ENCODE assay signal across 8 cellular contexts in the genomic region with DNA sequence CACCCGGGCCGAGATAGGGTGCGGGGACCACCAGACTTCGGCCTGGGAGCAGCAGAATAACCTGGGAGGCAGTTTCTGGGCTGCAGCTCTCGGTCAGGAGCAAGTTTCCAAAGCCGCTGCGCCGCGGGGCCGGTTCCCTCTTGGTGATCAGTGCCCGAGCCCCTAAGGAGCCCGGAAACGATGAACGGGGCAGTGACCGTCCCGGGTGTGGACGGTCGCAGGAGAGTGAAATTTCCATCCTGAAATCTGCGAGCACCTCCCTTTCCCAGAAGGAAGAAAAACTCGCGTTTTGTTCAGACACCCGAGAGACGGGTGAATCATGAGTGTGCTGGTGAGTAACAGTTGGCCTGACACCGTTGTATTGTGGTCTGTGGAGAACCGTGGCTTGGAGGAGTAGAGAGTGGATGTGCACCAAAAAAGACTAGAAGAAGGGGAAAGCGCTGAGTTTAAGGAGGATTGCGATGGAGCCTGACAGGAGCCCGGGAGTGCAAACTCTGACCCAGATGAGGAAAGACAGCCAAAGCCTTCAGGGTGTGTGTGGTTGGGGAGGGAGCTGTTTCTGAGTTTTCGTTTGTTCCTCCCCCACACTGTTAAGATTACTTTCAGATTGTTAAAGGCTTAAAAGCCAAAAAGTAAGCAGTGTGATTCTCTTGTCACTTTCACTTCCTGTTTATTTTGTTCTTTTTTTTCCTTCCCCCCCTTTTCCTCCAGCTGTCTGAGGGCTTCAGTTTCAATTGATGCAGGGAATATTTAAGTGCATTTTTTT. TPM values are rescaled to one million over a fixed set of nuclear protein-coding genes. Genes with fewer than 3 reads are reported as not detected.
DNase-seq lines count a peak whose midpoint lies in the region; ATAC-seq, FAIRE-seq and TF ChIP-seq lines count a peak whose summit lies in the region.

No MANE protein-coding gene starts in this region.

- H3K9me3 ChIP-seq in GM12878 (replicated peaks; ENCODE audit: control insufficient read depth, insufficient read depth, low read length): no peaks in the 10 kb centered on the region; the same call in 2 of the 3 replicates
- H3K9me3 ChIP-seq in iPS-18a (ENCODE audit: control insufficient read depth, low read depth, low read length): no peaks in the 10 kb centered on the region
- H3K9me3 ChIP-seq in skeletal muscle satellite cell (replicated peaks; ENCODE audit: low read length): no peaks in the 10 kb centered on the region

- H3K36me3 ChIP-seq in GM12878 (ENCODE audit: control insufficient read depth in 2 of 2, insufficient read depth in 2 of 2, low read length in 1 of 2): no peaks in the 10 kb centered on the region
- H3K36me3 ChIP-seq in iPS-18a (ENCODE audit: control insufficient read depth, low read depth, low read length): no peaks in the 10 kb centered on the region
- H3K36me3 ChIP-seq in skeletal muscle satellite cell (ENCODE audit: insufficient read depth, low read length): no peaks in the 10 kb centered on the region

- in situ Hi-C loops in GM12878 (cut with MboI): no loop called here

- CTCF ChIA-PET in GM12878 (lab: Yijun Ruan, JAX): interaction anchor here (0.6 to 1.4 kb wide), 6 partner anchors 14 to 489 kb away, joined by 3 to 4 read pairs (median 3); no protein-coding TSS in a partner anchor

- WGBS in GM12878 (ENCODE audit: insufficient coverage, insufficient replicate concordance, low lambda C conversion rate, missing lambda C conversion rate): 1% methylated on average over 26 of the region's 29 CpGs

- peak overlapping the region; percentile 61 for H2AFZ ChIP-seq in GM12878 (ENCODE audit: control insufficient read depth, low read depth, low read length)

- H3K4me2 ChIP-seq in GM12878 (ENCODE audit: control insufficient read depth, insufficient read depth) (peak overlapping the region; percentile 70), skeletal muscle satellite cell (ENCODE audit: low read length) (peak overlapping the region; percentile 89)

- peaks cover 20% of the 10 kb centered on the region for H3K79me2 ChIP-seq in GM12878 (ENCODE audit: control insufficient read depth, insufficient read depth, low read length)

- H3K27ac ChIP-seq in GM12878 (ENCODE audit: control insufficient read depth, insufficient read depth) (peak overlapping the region; percentile 87), iPS-18a (ENCODE audit: low read length) (no peak overlapping the region)

- no TSS peak for BruUV-seq in GM12878 (replicated peaks; lab: Mats Ljungman, UMichigan)

- SMC1A ChIA-PET in GM12878 (lab: Charles Lee; ENCODE audit: uncharacterized antibody, unreplicated experiment): interaction anchor here (0.7 to 2.2 kb wide), 12 partner anchors 11 to 257 kb away, joined by 3 to 7 read pairs (median 3); partner anchors contain the start of gene CASP6

- peak; percentile 12; the same call in 1 of the 2 replicates for TF ChIP-seq RAD21 in GM12878 (IDR thresholded peaks at IDR 0.05; ENCODE audit: insufficient read depth, low read depth, low read length)

- peak; percentile 69 to 89 for TF ChIP-seq EP300 in GM12878 (IDR thresholded peaks at IDR 0.05; ENCODE audit: borderline replicate concordance in 1 of 2, control insufficient read depth in 1 of 2, low read depth in 2 of 2, low read length in 2 of 2)

- POLR2A ChIA-PET in GM12878 (lab: Charles Lee): interaction anchor here (0.5 to 2.7 kb wide), 4 partner anchors 124 to 628 kb away, joined by 3 to 9 read pairs (median 8); partner anchors contain the start of gene SEC24B

- ATAC-seq in GM21576 (IDR thresholded peaks at IDR 0.05; ENCODE audit: unreplicated experiment) (peak; percentile 69), GM12878 (peak; percentile 75)

- H3K4me1 ChIP-seq in GM12878 (ENCODE audit: control insufficient read depth, insufficient read depth, low read length) (peaks cover 3% of the 10 kb centered on the region; the same call in 1 of the 2 replicates), iPS-18a (ENCODE audit: control insufficient read depth, low read depth, low read length) (peaks cover 8% of the 10 kb centered on the region), skeletal muscle satellite cell (ENCODE audit: control insufficient read depth, insufficient read depth, low read length) (peaks cover 3% of the 10 kb centered on the region)

- peak; percentile 99 for FAIRE-seq in GM12878 (lab: Jason Lieb, UNC)

- TF ChIP-seq CTCF in GM12878 (IDR thresholded peaks at IDR 0.05 in 2 of 3, conservative IDR thresholded peaks at IDR 0.05 in 1 of 3; ENCODE audit: control insufficient read depth in 2 of 3, extremely low read depth in 1 of 3, insufficient read depth in 1 of 3, low read depth in 3 of 3, low read length in 3 of 3): no peak

- RAD21 ChIA-PET in GM12878 (lab: Charles Lee; ENCODE audit: unreplicated experiment): interaction anchor here (0.8 to 1.8 kb wide), 6 partner anchors 11 to 169 kb away, joined by 3 to 7 read pairs (median 4); partner anchors contain the start of genes CASP6 and PLA2G12A

- H4K20me1 ChIP-seq in GM12878 (ENCODE audit: control insufficient read depth, insufficient read depth): no peaks in the 10 kb centered on the region; the same call in 1 of the 2 replicates

- no peaks in the 10 kb centered on the region for H3K27me3 ChIP-seq in GM12878 (replicated peaks in 1 of 2; ENCODE audit: control insufficient read depth in 2 of 2, insufficient read depth in 2 of 2, low read length in 1 of 2)
- peaks cover 6% of the 10 kb centered on the region for H3K27me3 ChIP-seq in iPS-18a (ENCODE audit: control insufficient read depth, insufficient read depth, low read length)
- no peaks in the 10 kb centered on the region for H3K27me3 ChIP-seq in skeletal muscle satellite cell (ENCODE audit: control insufficient read depth, insufficient read depth, low read length)

- H3K9ac ChIP-seq in GM12878 (ENCODE audit: control insufficient read depth, insufficient read depth, low read length): peak overlapping the region; percentile 87
- H3K9ac ChIP-seq in iPS-18a (ENCODE audit: low read length): peak overlapping the region; percentile 66
- peak overlapping the region; percentile 85 for H3K9ac ChIP-seq in skeletal muscle satellite cell (ENCODE audit: low read depth, low read length)

- H3K4me3 ChIP-seq in GM12878: peak overlapping the region; percentile 85
- peak overlapping the region; percentile 88 for H3K4me3 ChIP-seq in iPS-18a (ENCODE audit: low read length)
- peak overlapping the region; percentile 83 for H3K4me3 ChIP-seq in skeletal muscle satellite cell (ENCODE audit: low read length)

- peak; percentile 60 for TF ChIP-seq POLR2A in GM12878 (IDR thresholded peaks at IDR 0.05; ENCODE audit: low read depth, low read length)

- peak; percentile 53 for DNase-seq in ELF-1 (ENCODE audit: low read depth, low spot score)
- peak; percentile 28 for DNase-seq in HuH-7 (ENCODE audit: low spot score)
- peak; percentile 39 for DNase-seq in T-helper 22 cell (ENCODE audit: low read depth)
- peak; percentile 80 for DNase-seq in GM12878 (ENCODE audit: low read depth, low spot score)
- DNase-seq in NCI-H128 (lab: John Stamatoyannopoulos, UW; ENCODE audit: unreplicated experiment): no peak

- intact Hi-C loops in GM12878 (cut with micrococcal nuclease; ENCODE audit: unreplicated experiment): loop anchor here (2.0 to 10.0 kb wide), 7 partner anchors 28 to 634 kb away; partner anchors contain the start of genes CASP6, ELOVL6, GAR1 and SEC24B

TF ChIP-seq in GM12878, 131 proteins besides CTCF, POLR2A, EP300 and RAD21 (continues in another document):
- TF ChIP-seq ATF7 (IDR thresholded peaks at IDR 0.05; ENCODE audit: low read depth) (peak; percentile 81), BHLHE40 (IDR thresholded peaks at IDR 0.05; ENCODE audit: borderline replicate concordance in 1 of 2, low read depth in 2 of 2, low read length in 1 of 2) (peak; percentile 34 to 54; a peak in 1 of 4 replicates), SREBF2 (IDR thresholded peaks at IDR 0.05; ENCODE audit: low read length) (no peak), MXI1 (IDR thresholded peaks at IDR 0.05; ENCODE audit: low read depth, low read length) (no peak; the same call in 1 of the 2 replicates), NFIC (IDR thresholded peaks at IDR 0.05; ENCODE audit: low read depth, low read length) (peak; percentile 90), EED (IDR thresholded peaks at IDR 0.05; ENCODE audit: low read depth) (peak; percentile 78; the same call in 1 of the 2 replicates), POLR2AphosphoS5 (IDR thresholded peaks at IDR 0.05; ENCODE audit: low read length) (peak; percentile 81), ZBED1 (IDR thresholded peaks at IDR 0.05; ENCODE audit: borderline replicate concordance) (peak; percentile 65; the same call in 1 of the 2 replicates), TCF12 (IDR thresholded peaks at IDR 0.05; ENCODE audit: low read depth, low read length) (peak; percentile 77), ETV6 (conservative IDR thresholded peaks at IDR 0.05 in 1 of 2, IDR thresholded peaks at IDR 0.05 in 1 of 2; ENCODE audit: borderline replicate concordance in 1 of 2, low read depth in 1 of 2) (peak in 1 of 2 experiments; percentile 97; a peak in 2 of 4 replicates), TCF7 (IDR thresholded peaks at IDR 0.05; ENCODE audit: borderline replicate concordance) (0 out of 2 replicates have a peak, but pooled peaks have one; percentile 12), EGR1 (IDR thresholded peaks at IDR 0.05; ENCODE audit: borderline replicate concordance in 1 of 2, low read depth in 2 of 2, low read length in 2 of 2) (0 out of 3 replicates have a peak, but pooled peaks of 1 of the 2 experiments have one; percentile 60), CREB1 (IDR thresholded peaks at IDR 0.05; ENCODE audit: low read depth) (no peak)

RNA-seq across cellular contexts. Expression of gene MCUB, which starts 0.8 kb away (rescaled TPM):
- 22.1 and 42.1 TPM in 2 replicates for total RNA-seq in GM12878 (2013; cell fraction: nucleolus; rRNA removed)
- total RNA-seq in GM12878 (2014; rRNA removed) (31.1 and 37.7 TPM in 2 replicates), GM12878 (2014; rRNA removed; fragmentation: Illumina TruSeq; extraction: Trizol) (22.8 and 23.8 TPM in 2 replicates), GM12878 (2021) (38.2 and 41.1 TPM in 2 replicates)
- polyA plus RNA-seq in GM12878 (2011; ENCODE audit: low read depth): 16.8 TPM
- polyA plus RNA-seq in GM12878 (2011; rRNA removed) (57.1 and 76.7 TPM in 2 replicates), GM12878 (2014; fragmentation: Illumina TruSeq; extraction: Trizol) (20.4 and 26.2 TPM in 2 replicates), GM12878 (2014; fragmentation: Nextera tagmentation; extraction: Ambion mirVana) (10 to 100 TPM in 1 of 2 experiments, 1 to 10 TPM in 1; 4.7 to 10.7 TPM), GM12878 (2014; rRNA removed) (50.6 and 63.7 TPM in 2 replicates), GM12878 (2016; fragmentation: Nextera tagmentation; extraction: Ambion mirVana) (10 to 100 TPM; 51.2 to 59.9 TPM)
- 60.7 and 106 TPM in 2 replicates for polyA plus RNA-seq in GM12878 (2011; cell fraction: cytosol; rRNA removed)
- polyA plus RNA-seq in GM12878 (2011; cell fraction: nucleus; rRNA removed): 51.7 and 59.1 TPM in 2 replicates
- 32.2 and 33.3 TPM in 2 replicates for polyA plus RNA-seq in GM12878 (2012)
- 29.4 and 42.1 TPM in 2 replicates for polyA minus RNA-seq in GM12878 (2011; rRNA and poly(A)+ RNA removed)
- 16.7 and 19.3 TPM in 2 replicates for polyA minus RNA-seq in GM12878 (2011; cell fraction: cytosol; rRNA and poly(A)+ RNA removed)
- 10.0 and 19.2 TPM in 2 replicates for polyA minus RNA-seq in GM12878 (2011; cell fraction: nucleus; rRNA and poly(A)+ RNA removed)
- 16.7 and 18.6 TPM in 2 replicates for total RNA-seq in skeletal muscle satellite cell (2012; rRNA removed)
